13 cellular contexts compared by ENCODE assay signal in the genomic region with DNA sequence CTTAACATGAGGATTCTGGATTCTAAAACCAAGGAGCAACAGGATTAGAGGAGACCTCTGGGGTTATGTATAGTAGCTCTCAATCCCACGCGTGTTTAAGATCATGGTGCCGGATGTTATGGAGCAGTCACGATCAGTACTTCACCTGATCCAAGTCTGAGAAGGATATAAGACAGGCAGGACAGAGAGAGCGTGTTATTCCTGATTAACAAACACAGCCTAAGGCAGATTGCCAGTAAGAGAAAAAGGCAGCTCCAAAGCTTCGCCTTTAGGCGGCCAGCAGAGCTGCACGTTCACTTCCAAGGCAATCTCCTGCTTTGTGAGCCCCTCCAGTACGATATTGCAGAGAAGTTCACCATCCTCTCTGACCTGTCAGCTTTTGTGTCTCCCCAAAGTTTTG. TPM values are rescaled to one million over a fixed set of nuclear protein-coding genes. Genes with fewer than 3 reads are reported as not detected.
DNase-seq lines count a peak whose midpoint lies in the region; ATAC-seq, FAIRE-seq and TF ChIP-seq lines count a peak whose summit lies in the region.
"Had no signal": no experiment of that assay in that cellular context is flagged by ENCODE, and none has a peak within 500 bp of the region (broad histone marks: within the 10 kb centered on the region; RNA-seq: fewer than 3 reads in every experiment).

No MANE protein-coding gene starts in this region.

- TF ChIP-seq CTCF in LNCaP clone FGC (IDR thresholded peaks at IDR 0.05; ENCODE audit: control insufficient read depth, extremely low read depth, insufficient read depth) (peak; percentile 27; the same call in 1 of the 2 replicates), body of pancreas (IDR thresholded peaks at IDR 0.05) (peak in 1 of 7 experiments; percentile 19)

- no peaks in the 10 kb centered on the region for H3K9me3 ChIP-seq in body of pancreas
- no peaks in the 10 kb centered on the region for H3K9me3 ChIP-seq in small intestine (ENCODE audit: control insufficient read depth, low read depth)

- H3K27ac ChIP-seq in body of pancreas = no peak overlapping the region
- H3K27ac ChIP-seq in small intestine (ENCODE audit: low read depth in 1 of 2, low read length in 1 of 2) = no peak overlapping the region

- H3K27me3 ChIP-seq in body of pancreas = no peaks in the 10 kb centered on the region
- H3K27me3 ChIP-seq in small intestine (ENCODE audit: control insufficient read depth in 2 of 2, insufficient read depth in 2 of 2, low read length in 2 of 2) = no peaks in the 10 kb centered on the region

- ATAC-seq in body of pancreas = no peak
- ATAC-seq in left ventricle myocardium superior = peak; percentile 50

- TF ChIP-seq POLR2A in body of pancreas (IDR thresholded peaks at IDR 0.05) = no peak
- no peak for TF ChIP-seq POLR2A in GM12892 (IDR thresholded peaks at IDR 0.05; ENCODE audit: low read depth, low read length)

- H3K36me3 ChIP-seq in body of pancreas (replicated peaks in 1 of 2; ENCODE audit: insufficient read depth in 1 of 2, low read depth in 2 of 2) (no peaks in the 10 kb centered on the region), small intestine (ENCODE audit: control insufficient read depth in 2 of 2, insufficient read depth in 2 of 2, low read length in 2 of 2) (no peaks in the 10 kb centered on the region)

- FAIRE-seq in small intestine (lab: Jason Lieb, UNC) = no peak
- no peak for FAIRE-seq in GM12892 (lab: Jason Lieb, UNC)

- 16 to 21% methylated on average over 8 to 9 of the region's 9 CpGs for WGBS in body of pancreas, 2 donors
- WGBS in small intestine, 3 donors = 60 to 82% (median 62%) methylated on average over 9 of the region's 9 CpGs

- peaks cover 22% of the 10 kb centered on the region for H3K4me1 ChIP-seq in body of pancreas
- peaks cover 3 to 11% of the 10 kb centered on the region in 2 donors for H3K4me1 ChIP-seq in small intestine (ENCODE audit: control insufficient read depth in 2 of 2, insufficient read depth in 1 of 2, low read depth in 1 of 2, low read length in 1 of 2)

- intact Hi-C loops in body of pancreas (cut with DNase I) = no loop called here
- intact Hi-C loops in left ventricle myocardium superior (cut with micrococcal nuclease) = no loop called here

- DNase-seq in LNCaP clone FGC (ENCODE audit: low read depth) (peak; percentile 91), body of pancreas (peak in 3 of 4 donors; percentile 14 to 36 (median 20)), left ventricle myocardium superior (no peak), small intestine (peak; percentile 5), GM12892 (ENCODE audit: insufficient read length) (no peak), putamen (ENCODE audit: low spot score) (no peak)
- DNase-seq in activated naive CD4-positive, alpha-beta T cell (lab: John Stamatoyannopoulos, UW) = no peak
- DNase-seq: activated T-cell treated with anti-CD3 and anti-CD28 coated beads, Interleukin-2, amount 50 U/mL, for 48 hours; DND-41; HCEC 1CT; NCI-H1930; NCI-H524 treated with DMSO at 0.1 percent for 48 hours; occipital lobe had no signal

- H3K4me3 ChIP-seq in LNCaP clone FGC (ENCODE audit: low read depth, low read length) (peak overlapping the region; percentile 27), body of pancreas (no peak overlapping the region), small intestine (ENCODE audit: low read depth in 1 of 2, low read length in 2 of 2) (no peak overlapping the region)

RNA-seq across cellular contexts. Expression of a gene that starts 5.5 kb away (rescaled TPM):
- total RNA-seq in body of pancreas = 10 to 100 TPM; 34.6 to 39.4 TPM
- total RNA-seq in left ventricle myocardium superior = 99.1 TPM
- polyA plus RNA-seq in small intestine = 10 to 100 TPM; 38.1 to 58.6 (median 43.3) TPM
- polyA plus RNA-seq in GM12892 (2012; ENCODE audit: missing spikeins) = 31.5 TPM

RNA-seq across cellular contexts. Expression of a gene that starts 6.0 kb away (rescaled TPM):
- 1 to 10 TPM; 5.3 to 9.6 TPM for total RNA-seq in body of pancreas
- 37.5 TPM for total RNA-seq in left ventricle myocardium superior
- polyA plus RNA-seq in small intestine = 10 to 100 TPM; 13.4 to 19.8 (median 14.9) TPM
- 43.2 TPM for polyA plus RNA-seq in GM12892 (2012; ENCODE audit: missing spikeins)

Comparison
In these comparisons a context has a peak if more than half of its experiments do, and no peak if none do; other contexts are left out.
1. DNase-seq: peak in LNCaP clone FGC (single experiment), body of pancreas (3 of 4) and small intestine (single experiment); none in left ventricle myocardium superior (single experiment), GM12892 (single experiment), activated naive CD4-positive, alpha-beta T cell (0 of 4) and putamen (single experiment).